ENCODE assay signal across 1 cellular context in the genomic region with DNA sequence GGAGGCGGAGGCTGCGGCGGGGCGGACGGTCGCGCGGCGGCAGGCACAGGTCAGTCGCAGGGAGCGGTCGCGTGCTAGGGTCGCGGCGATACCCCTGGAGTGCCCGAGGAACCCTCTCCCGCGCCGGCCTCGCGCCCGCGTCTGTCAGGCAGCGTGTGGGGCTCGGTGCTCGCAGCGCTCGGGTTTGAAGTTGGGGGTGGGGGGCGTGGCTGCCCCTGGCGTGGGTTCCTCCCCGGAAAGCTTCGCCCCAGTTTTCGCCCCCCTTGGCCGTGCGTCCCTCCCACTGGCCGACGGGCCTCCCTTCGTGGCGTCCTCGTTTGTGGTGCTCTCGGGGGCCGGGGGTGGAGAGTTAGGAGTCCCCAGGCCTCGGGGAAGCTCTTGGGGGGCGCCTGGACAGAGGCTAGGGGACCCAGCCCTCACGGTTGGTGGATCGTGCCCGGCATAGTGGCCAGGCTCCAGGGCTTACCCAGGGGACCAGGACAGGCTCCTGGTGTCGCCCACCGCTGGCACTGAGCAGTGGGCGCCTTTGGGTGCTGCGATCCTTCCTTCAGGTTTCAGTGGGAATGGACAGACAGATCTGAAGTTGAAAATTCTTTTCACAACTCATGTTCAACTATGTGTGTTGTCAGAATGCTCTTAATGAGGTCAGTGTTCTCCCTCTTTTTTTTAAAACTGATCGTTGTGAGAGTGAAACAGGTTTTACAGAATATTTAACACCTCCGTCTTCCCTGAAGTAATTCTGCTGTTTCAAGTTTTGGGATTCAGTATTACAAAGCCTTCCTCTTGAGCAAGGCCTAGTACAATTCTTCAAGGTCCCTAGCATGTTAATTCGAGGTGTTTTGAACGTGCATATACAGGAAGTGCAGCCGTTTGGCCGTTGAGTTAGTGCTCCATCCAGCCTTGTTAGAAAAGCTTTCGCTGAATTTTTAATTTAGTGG.
TF ChIP-seq lines count a peak whose summit lies in the region.

No MANE protein-coding gene starts in this region.

TF ChIP-seq in K562, 482 proteins besides CTCF, POLR2A, EP300 and RAD21 (continued from another document and continues in another):
- TF ChIP-seq, protein P1, sequence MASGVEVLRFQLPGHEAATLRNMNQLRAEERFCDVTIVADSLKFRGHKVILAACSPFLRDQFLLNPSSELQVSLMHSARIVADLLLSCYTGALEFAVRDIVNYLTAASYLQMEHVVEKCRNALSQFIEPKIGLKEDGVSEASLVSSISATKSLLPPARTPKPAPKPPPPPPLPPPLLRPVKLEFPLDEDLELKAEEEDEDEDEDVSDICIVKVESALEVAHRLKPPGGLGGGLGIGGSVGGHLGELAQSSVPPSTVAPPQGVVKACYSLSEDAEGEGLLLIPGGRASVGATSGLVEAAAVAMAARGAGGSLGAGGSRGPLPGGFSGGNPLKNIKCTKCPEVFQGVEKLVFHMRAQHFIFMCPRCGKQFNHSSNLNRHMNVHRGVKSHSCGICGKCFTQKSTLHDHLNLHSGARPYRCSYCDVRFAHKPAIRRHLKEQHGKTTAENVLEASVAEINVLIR (CRISPR knock-in tag; IDR thresholded peaks at IDR 0.05) = no peak
- TF ChIP-seq ZNF75A (CRISPR knock-in tag; IDR thresholded peaks at IDR 0.05) (no peak), ZNF165 (CRISPR knock-in tag; IDR thresholded peaks at IDR 0.05; ENCODE audit: borderline replicate concordance) (no peak), SIX5 (IDR thresholded peaks at IDR 0.05; ENCODE audit: borderline replicate concordance in 1 of 2, insufficient read depth in 1 of 2, low read depth in 1 of 2, low read length in 2 of 2) (no peak), ZNF644 (tag; IDR thresholded peaks at IDR 0.05; ENCODE audit: low read depth) (no peak; the same call in 1 of the 2 replicates), NFE2L1 (tag; IDR thresholded peaks at IDR 0.05; ENCODE audit: borderline replicate concordance, low read depth) (no peak), EHMT2 (IDR thresholded peaks at IDR 0.05) (no peak), ZC3H8 (IDR thresholded peaks at IDR 0.05) (no peak), STAG1 (CRISPR knock-in tag; IDR thresholded peaks at IDR 0.05; ENCODE audit: borderline replicate concordance) (peak; percentile 46; the same call in 1 of the 2 replicates), ZNF184 (CRISPR knock-in tag; IDR thresholded peaks at IDR 0.05) (no peak), ZNF232 (CRISPR knock-in tag; IDR thresholded peaks at IDR 0.05) (0 out of 2 replicates have a peak, but pooled peaks have one; percentile 17), ZNF764 (CRISPR knock-in tag; IDR thresholded peaks at IDR 0.05; ENCODE audit: low read depth) (no peak), PHF21A (IDR thresholded peaks at IDR 0.05; ENCODE audit: borderline replicate concordance, low read depth) (no peak), ZNF696 (CRISPR knock-in tag; conservative IDR thresholded peaks at IDR 0.05) (no peak), POLR2B (IDR thresholded peaks at IDR 0.05; ENCODE audit: low read depth, partially characterized antibody) (no peak), EZH2 (IDR thresholded peaks at IDR 0.05; ENCODE audit: borderline replicate concordance, low read depth, low read length) (no peak), HNRNPLL (IDR thresholded peaks at IDR 0.05; ENCODE audit: low read depth, low read length, poor library complexity, severe bottlenecking) (no peak), NCOA4 (IDR thresholded peaks at IDR 0.05; ENCODE audit: partially characterized antibody) (no peak), SOX6 (IDR thresholded peaks at IDR 0.05) (no peak), SAP30 (IDR thresholded peaks at IDR 0.05; ENCODE audit: borderline replicate concordance, insufficient read depth, low read depth, low read length, poor library complexity, severe bottlenecking) (peak; percentile 87), KLF10 (CRISPR knock-in tag; IDR thresholded peaks at IDR 0.05) (no peak), CEBPG (CRISPR knock-in tag; IDR thresholded peaks at IDR 0.05) (peak; percentile 30; the same call in 1 of the 2 replicates), CEBPG (tag; conservative IDR thresholded peaks at IDR 0.05 in 1 of 2, IDR thresholded peaks at IDR 0.05 in 1 of 2) (no peak), SLC30A9 (CRISPR knock-in tag; IDR thresholded peaks at IDR 0.05) (no peak), SAFB (IDR thresholded peaks at IDR 0.05; ENCODE audit: borderline replicate concordance, low read depth, low read length) (no peak), SMARCE1 (IDR thresholded peaks at IDR 0.05) (no peak)
- TF ChIP-seq, protein P2, sequence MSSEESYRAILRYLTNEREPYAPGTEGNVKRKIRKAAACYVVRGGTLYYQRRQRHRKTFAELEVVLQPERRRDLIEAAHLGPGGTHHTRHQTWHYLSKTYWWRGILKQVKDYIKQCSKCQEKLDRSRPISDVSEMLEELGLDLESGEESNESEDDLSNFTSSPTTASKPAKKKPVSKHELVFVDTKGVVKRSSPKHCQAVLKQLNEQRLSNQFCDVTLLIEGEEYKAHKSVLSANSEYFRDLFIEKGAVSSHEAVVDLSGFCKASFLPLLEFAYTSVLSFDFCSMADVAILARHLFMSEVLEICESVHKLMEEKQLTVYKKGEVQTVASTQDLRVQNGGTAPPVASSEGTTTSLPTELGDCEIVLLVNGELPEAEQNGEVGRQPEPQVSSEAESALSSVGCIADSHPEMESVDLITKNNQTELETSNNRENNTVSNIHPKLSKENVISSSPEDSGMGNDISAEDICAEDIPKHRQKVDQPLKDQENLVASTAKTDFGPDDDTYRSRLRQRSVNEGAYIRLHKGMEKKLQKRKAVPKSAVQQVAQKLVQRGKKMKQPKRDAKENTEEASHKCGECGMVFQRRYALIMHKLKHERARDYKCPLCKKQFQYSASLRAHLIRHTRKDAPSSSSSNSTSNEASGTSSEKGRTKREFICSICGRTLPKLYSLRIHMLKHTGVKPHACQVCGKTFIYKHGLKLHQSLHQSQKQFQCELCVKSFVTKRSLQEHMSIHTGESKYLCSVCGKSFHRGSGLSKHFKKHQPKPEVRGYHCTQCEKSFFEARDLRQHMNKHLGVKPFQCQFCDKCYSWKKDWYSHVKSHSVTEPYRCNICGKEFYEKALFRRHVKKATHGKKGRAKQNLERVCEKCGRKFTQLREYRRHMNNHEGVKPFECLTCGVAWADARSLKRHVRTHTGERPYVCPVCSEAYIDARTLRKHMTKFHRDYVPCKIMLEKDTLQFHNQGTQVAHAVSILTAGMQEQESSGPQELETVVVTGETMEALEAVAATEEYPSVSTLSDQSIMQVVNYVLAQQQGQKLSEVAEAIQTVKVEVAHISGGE (CRISPR knock-in tag; IDR thresholded peaks at IDR 0.05) = no peak; a peak in 1 of 6 replicates
- TF ChIP-seq, protein P3, sequence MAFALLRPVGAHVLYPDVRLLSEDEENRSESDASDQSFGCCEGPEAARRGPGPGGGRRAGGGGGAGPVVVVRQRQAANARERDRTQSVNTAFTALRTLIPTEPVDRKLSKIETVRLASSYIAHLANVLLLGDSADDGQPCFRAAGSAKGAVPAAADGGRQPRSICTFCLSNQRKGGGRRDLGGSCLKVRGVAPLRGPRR (CRISPR knock-in tag; IDR thresholded peaks at IDR 0.05) = no peak
- TF ChIP-seq, protein P4, sequence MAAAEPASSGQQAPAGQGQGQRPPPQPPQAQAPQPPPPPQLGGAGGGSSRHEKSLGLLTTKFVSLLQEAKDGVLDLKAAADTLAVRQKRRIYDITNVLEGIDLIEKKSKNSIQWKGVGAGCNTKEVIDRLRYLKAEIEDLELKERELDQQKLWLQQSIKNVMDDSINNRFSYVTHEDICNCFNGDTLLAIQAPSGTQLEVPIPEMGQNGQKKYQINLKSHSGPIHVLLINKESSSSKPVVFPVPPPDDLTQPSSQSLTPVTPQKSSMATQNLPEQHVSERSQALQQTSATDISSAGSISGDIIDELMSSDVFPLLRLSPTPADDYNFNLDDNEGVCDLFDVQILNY (CRISPR knock-in tag; IDR thresholded peaks at IDR 0.05) = no peak
- TF ChIP-seq, protein P5, sequence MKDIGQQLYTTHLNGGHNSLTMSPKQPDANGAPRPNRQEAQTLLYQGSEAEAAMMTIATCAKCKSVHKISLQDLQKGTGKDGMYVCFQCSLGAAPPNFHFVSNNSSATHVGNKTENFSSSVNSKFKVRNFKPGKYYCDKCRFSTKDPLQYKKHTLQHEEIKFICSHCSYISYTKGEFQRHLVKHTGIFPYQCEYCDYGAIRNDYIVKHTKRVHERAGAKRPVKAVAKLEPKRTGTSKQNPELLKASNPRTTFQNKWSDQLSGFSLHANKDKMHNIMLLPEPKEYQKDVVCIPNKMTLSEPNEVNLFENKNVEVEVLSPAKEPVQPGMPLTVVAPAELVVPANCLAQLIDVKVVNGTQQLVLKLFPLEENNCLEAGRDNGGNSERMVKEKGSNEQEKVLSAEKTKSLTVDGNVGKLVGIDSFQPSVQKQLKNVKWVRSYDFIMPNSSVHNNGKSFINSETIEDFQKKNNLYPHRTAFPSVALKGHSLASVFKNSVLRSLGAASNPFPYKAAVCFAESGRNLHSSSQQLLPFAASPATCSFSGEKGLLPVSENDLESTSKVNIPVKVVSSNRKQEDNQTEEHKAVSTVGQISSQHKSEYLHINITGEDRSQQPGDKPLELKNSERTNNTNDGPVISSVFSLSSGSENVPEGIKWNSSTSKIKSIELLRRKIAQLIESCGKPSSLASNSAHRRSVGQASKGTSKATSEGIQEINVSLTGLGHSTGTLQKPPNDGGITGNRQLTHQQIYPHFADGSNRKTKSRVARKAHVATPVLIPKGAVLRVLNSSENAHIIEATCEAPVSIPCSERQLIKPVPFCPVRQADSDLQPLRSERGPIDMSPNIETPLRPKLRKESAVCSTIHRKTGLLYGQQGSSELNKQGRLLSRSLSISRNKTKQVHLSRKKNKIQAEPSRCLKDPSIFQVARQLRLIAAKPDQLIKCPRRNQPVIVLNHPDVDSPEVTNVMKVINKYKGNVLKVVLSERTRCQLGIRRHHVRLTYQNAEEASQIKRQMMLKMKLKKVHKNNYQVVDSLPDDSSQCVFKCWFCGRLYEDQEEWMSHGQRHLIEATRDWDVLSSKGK (CRISPR knock-in tag; IDR thresholded peaks at IDR 0.05) = no peak
- TF ChIP-seq, protein P6, sequence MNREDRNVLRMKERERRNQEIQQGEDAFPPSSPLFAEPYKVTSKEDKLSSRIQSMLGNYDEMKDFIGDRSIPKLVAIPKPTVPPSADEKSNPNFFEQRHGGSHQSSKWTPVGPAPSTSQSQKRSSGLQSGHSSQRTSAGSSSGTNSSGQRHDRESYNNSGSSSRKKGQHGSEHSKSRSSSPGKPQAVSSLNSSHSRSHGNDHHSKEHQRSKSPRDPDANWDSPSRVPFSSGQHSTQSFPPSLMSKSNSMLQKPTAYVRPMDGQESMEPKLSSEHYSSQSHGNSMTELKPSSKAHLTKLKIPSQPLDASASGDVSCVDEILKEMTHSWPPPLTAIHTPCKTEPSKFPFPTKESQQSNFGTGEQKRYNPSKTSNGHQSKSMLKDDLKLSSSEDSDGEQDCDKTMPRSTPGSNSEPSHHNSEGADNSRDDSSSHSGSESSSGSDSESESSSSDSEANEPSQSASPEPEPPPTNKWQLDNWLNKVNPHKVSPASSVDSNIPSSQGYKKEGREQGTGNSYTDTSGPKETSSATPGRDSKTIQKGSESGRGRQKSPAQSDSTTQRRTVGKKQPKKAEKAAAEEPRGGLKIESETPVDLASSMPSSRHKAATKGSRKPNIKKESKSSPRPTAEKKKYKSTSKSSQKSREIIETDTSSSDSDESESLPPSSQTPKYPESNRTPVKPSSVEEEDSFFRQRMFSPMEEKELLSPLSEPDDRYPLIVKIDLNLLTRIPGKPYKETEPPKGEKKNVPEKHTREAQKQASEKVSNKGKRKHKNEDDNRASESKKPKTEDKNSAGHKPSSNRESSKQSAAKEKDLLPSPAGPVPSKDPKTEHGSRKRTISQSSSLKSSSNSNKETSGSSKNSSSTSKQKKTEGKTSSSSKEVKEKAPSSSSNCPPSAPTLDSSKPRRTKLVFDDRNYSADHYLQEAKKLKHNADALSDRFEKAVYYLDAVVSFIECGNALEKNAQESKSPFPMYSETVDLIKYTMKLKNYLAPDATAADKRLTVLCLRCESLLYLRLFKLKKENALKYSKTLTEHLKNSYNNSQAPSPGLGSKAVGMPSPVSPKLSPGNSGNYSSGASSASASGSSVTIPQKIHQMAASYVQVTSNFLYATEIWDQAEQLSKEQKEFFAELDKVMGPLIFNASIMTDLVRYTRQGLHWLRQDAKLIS (CRISPR knock-in tag; IDR thresholded peaks at IDR 0.05) = no peak; the same call in 1 of the 2 replicates
- TF ChIP-seq, protein P7, sequence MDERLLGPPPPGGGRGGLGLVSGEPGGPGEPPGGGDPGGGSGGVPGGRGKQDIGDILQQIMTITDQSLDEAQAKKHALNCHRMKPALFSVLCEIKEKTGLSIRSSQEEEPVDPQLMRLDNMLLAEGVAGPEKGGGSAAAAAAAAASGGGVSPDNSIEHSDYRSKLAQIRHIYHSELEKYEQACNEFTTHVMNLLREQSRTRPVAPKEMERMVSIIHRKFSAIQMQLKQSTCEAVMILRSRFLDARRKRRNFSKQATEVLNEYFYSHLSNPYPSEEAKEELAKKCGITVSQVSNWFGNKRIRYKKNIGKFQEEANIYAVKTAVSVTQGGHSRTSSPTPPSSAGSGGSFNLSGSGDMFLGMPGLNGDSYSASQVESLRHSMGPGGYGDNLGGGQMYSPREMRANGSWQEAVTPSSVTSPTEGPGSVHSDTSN (CRISPR knock-in tag; IDR thresholded peaks at IDR 0.05; ENCODE audit: low read depth) = no peak
- TF ChIP-seq, protein P7 (tag; conservative IDR thresholded peaks at IDR 0.05; ENCODE audit: low read depth) = no peak
- TF ChIP-seq, protein P8, sequence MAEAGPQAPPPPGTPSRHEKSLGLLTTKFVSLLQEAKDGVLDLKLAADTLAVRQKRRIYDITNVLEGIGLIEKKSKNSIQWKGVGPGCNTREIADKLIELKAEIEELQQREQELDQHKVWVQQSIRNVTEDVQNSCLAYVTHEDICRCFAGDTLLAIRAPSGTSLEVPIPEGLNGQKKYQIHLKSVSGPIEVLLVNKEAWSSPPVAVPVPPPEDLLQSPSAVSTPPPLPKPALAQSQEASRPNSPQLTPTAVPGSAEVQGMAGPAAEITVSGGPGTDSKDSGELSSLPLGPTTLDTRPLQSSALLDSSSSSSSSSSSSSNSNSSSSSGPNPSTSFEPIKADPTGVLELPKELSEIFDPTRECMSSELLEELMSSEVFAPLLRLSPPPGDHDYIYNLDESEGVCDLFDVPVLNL (CRISPR knock-in tag; IDR thresholded peaks at IDR 0.05; ENCODE audit: low read depth) = 0 out of 2 replicates have a peak, but pooled peaks have one; percentile 45
- TF ChIP-seq, protein P9, sequence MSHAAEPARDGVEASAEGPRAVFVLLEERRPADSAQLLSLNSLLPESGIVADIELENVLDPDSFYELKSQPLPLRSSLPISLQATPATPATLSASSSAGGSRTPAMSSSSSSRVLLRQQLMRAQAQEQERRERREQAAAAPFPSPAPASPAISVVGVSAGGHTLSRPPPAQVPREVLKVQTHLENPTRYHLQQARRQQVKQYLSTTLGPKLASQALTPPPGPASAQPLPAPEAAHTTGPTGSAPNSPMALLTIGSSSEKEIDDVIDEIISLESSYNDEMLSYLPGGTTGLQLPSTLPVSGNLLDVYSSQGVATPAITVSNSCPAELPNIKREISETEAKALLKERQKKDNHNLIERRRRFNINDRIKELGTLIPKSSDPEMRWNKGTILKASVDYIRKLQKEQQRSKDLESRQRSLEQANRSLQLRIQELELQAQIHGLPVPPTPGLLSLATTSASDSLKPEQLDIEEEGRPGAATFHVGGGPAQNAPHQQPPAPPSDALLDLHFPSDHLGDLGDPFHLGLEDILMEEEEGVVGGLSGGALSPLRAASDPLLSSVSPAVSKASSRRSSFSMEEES (CRISPR knock-in tag; IDR thresholded peaks at IDR 0.05) = no peak
